Comparison of ENCODE assay signal across 9 cellular contexts in genomic region chr10:50367732-50368131, GRCh38.
A peak's percentile ranks its signal among the peaks of the same experiment; 100 is the strongest.
DNase-seq lines count a peak whose midpoint lies in the region; ATAC-seq, FAIRE-seq and TF ChIP-seq lines count a peak whose summit lies in the region.
"Had no signal": no experiment of that assay in that cellular context is flagged by ENCODE, and none has a peak within 500 bp of the region (broad histone marks: within the 10 kb centered on the region; RNA-seq: fewer than 3 reads in every experiment).

No MANE protein-coding gene starts in this region.

- H3K4me1 ChIP-seq in mucosa of descending colon (ENCODE audit: low read depth), result no peaks in the 10 kb centered on the region

- no peak overlapping the region for H3K4me3 ChIP-seq in mucosa of descending colon

- no peak overlapping the region for H3K27ac Mint-ChIP-seq in brain
- H3K27ac Mint-ChIP-seq: stimulated activated naive B cell treated with anti-CD40 and anti-IgM and Interleukin-4, amounts not matched to agents 10 μg/mL and 1 μg/mL and 100 μg/mL, for 72 hours had no signal

- TF ChIP-seq CTCF in brain (conservative IDR thresholded peaks at IDR 0.05) (peak; percentile 36 to 45), mucosa of descending colon (IDR thresholded peaks at IDR 0.05) (no peak)

- no peak for TF ChIP-seq POLR2A in GM12892 (IDR thresholded peaks at IDR 0.05; ENCODE audit: low read depth, low read length)

- peaks cover 0 to 7% (median 4%) of the 10 kb centered on the region in 5 experiments for H3K9me3 Mint-ChIP-seq in brain

- no peak overlapping the region for H3K4me3 Mint-ChIP-seq in brain
- H3K4me3 Mint-ChIP-seq: stimulated activated naive B cell treated with anti-CD40 and anti-IgM and Interleukin-4, amounts not matched to agents 10 μg/mL and 1 μg/mL and 100 μg/mL, for 72 hours had no signal

- no peaks in the 10 kb centered on the region for H3K27me3 Mint-ChIP-seq in brain
- H3K27me3 Mint-ChIP-seq: stimulated activated naive B cell treated with anti-CD40 and anti-IgM and Interleukin-4, amounts not matched to agents 10 μg/mL and 1 μg/mL and 100 μg/mL, for 72 hours had no signal

- intact Hi-C loops in mucosa of descending colon (cut with DNase I, micrococcal nuclease), result no loop called here

- H3K36me3 ChIP-seq in mucosa of descending colon (ENCODE audit: low read depth), result no peaks in the 10 kb centered on the region

- H3K36me3 Mint-ChIP-seq in brain, result peaks cover 20% of the 10 kb centered on the region

- peak; percentile 59 for DNase-seq in DMS53 (lab: John Stamatoyannopoulos, UW)
- peak; percentile 47 for DNase-seq in HT-29 (ENCODE audit: low spot score)
- DNase-seq in mucosa of descending colon, result peak in 1 of 3 donors; percentile 47
- DNase-seq in NCI-H446 treated with DMSO at 0.1 percent for 48 hours (lab: John Stamatoyannopoulos, UW), result no peak
- DNase-seq in GM12892 (ENCODE audit: insufficient read length), result no peak
- DNase-seq in retina, result no peak
- no peak for DNase-seq in activated CD4-positive, alpha-beta T cell treated with anti-CD3 and anti-CD28 coated beads, Interleukin-2, amount 50 U/mL, for 1 hour
- DNase-seq: stimulated activated naive B cell treated with anti-CD40 and anti-IgM and Interleukin-4, amounts not matched to agents 10 μg/mL and 1 μg/mL and 100 μg/mL, for 72 hours had no signal

- H3K9me3 ChIP-seq in mucosa of descending colon, result no peaks in the 10 kb centered on the region

- no peak for FAIRE-seq in GM12892 (lab: Jason Lieb, UNC)

- peak; percentile 42 for ATAC-seq in mucosa of descending colon
- ATAC-seq: stimulated activated naive B cell treated with anti-CD40 and anti-IgM and Interleukin-4, amounts not matched to agents 10 μg/mL and 1 μg/mL and 100 μg/mL, for 72 hours had no signal

- H3K4me1 Mint-ChIP-seq in brain, result no peaks in the 10 kb centered on the region

Comparison
In these comparisons a context has a peak if more than half of its experiments do, and no peak if none do; other contexts are left out.
1. DNase-seq: peak in DMS53 (single experiment) and HT-29 (single experiment); none in NCI-H446 treated with DMSO at 0.1 percent for 48 hours (single experiment), GM12892 (single experiment), retina (single experiment) and activated CD4-positive, alpha-beta T cell treated with anti-CD3 and anti-CD28 coated beads, Interleukin-2, amount 50 U/mL, for 1 hour (single experiment).